In the genomic region with DNA sequence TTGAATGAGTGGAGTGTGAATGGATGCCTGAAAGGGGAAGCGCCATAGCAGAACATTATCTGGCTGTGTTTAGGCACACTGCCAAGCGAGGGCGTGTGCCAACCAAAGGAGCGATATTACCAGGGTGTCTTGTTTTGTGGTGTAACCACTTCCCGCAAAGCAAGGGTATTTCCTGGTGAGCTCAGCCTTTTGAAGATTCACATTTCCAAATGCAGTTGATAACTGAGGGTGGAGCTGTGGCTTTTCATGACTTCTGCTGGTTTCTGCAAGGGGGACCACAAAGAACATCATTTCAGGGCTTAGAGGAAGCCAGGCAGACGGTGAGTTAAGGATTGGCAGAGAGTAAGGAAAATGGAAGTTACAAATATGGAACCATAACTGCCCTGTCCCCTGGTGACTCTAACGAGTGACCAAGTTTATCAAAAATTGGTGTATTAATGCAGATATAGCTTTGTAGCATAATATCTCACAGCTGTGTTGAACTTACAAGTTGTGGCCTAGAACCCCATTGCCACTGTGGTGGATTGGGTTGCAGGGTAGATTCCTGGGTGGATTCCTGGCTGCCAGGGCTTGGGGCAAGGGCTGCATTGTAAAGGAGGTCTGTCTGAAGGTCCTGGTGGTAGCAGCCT, we compare ENCODE assay signal across 8 cellular contexts.
A peak's percentile ranks its signal among the peaks of the same experiment; 100 is the strongest.
DNase-seq lines count a peak whose midpoint lies in the region; ATAC-seq, FAIRE-seq and TF ChIP-seq lines count a peak whose summit lies in the region.

No MANE protein-coding gene starts in this region.

- H3K9me1 ChIP-seq in endothelial cell of umbilical vein (replicated peaks; ENCODE audit: control insufficient read depth, extremely low read depth, insufficient read depth, low read length): no peaks in the 10 kb centered on the region

- dilution Hi-C loops in endothelial cell of umbilical vein (cut with MboI; ENCODE audit: extremely low pct_ligation_motif_present, low sequenced_read_pairs): no loop called here

- H3K9me3 ChIP-seq in endothelial cell of umbilical vein (replicated peaks; ENCODE audit: control insufficient read depth, insufficient read depth, low read length): no peaks in the 10 kb centered on the region
- H3K9me3 ChIP-seq in psoas muscle: peaks cover 8% of the 10 kb centered on the region

- no peaks in the 10 kb centered on the region for H3K79me2 ChIP-seq in endothelial cell of umbilical vein (ENCODE audit: control insufficient read depth, insufficient read depth, low read length)

- peaks cover 7% of the 10 kb centered on the region for H3K4me1 ChIP-seq in endothelial cell of umbilical vein (ENCODE audit: control insufficient read depth, extremely low read depth, insufficient read depth, low read length)
- H3K4me1 ChIP-seq in psoas muscle: peaks cover 52% of the 10 kb centered on the region

- H3K36me3 Mint-ChIP-seq in activated CD8-positive, alpha-beta T cell treated with anti-CD3 and anti-CD28 coated beads, Interleukin-2, amount 10 ng/mL, durations not matched to agents 7 days and 5 days (ENCODE audit: low read depth): peaks cover 33% of the 10 kb centered on the region

- POLR2A ChIA-PET in activated CD8-positive, alpha-beta T cell treated with anti-CD3 and anti-CD28 coated beads, Interleukin-2, amount 10 ng/mL, durations not matched to agents 7 days and 5 days (lab: Charles Lee): interaction anchor here (0.6 to 2.5 kb wide), 5 partner anchors 19 to 198 kb away, joined by 3 to 21 read pairs (median 3); a partner anchor contains a TSS
- POLR2A ChIA-PET in endothelial cell of umbilical vein (lab: Charles Lee): no interaction called here

- no peak overlapping the region for H3K4me2 ChIP-seq in endothelial cell of umbilical vein (ENCODE audit: insufficient read depth, low read length)

- H3K4me3 ChIP-seq in endothelial cell of umbilical vein (replicated peaks in 1 of 3; ENCODE audit: insufficient read depth in 1 of 3, low read depth in 1 of 3, low read length in 3 of 3): no peak overlapping the region
- H3K4me3 ChIP-seq in psoas muscle: no peak overlapping the region

- DNase-seq in GF-D8 (lab: John Stamatoyannopoulos, UW) (peak; percentile 96), NCI-H748 (lab: John Stamatoyannopoulos, UW; ENCODE audit: unreplicated experiment) (peak; percentile 57), endothelial cell of umbilical vein (ENCODE audit: low read depth, low spot score) (peak; percentile 46), psoas muscle (peak; percentile 69 to 83)
- peak; percentile 92 for DNase-seq in activated CD8-positive, alpha-beta T cell treated with anti-CD3 and anti-CD28 coated beads, Interleukin-2, amount 10 ng/mL, durations not matched to agents 7 days and 5 days

- H3K36me3 ChIP-seq in endothelial cell of umbilical vein (ENCODE audit: control insufficient read depth in 2 of 2, extremely low read depth in 1 of 2, insufficient read depth in 2 of 2, low read length in 2 of 2) (no peaks in the 10 kb centered on the region), psoas muscle (ENCODE audit: insufficient read depth in 1 of 2, low read depth in 1 of 2) (no peaks in the 10 kb centered on the region)

- H3K4me3 Mint-ChIP-seq in activated CD8-positive, alpha-beta T cell treated with anti-CD3 and anti-CD28 coated beads, Interleukin-2, amount 10 ng/mL, durations not matched to agents 7 days and 5 days: peak overlapping the region; percentile 47

- H3K9me3 Mint-ChIP-seq in activated CD8-positive, alpha-beta T cell treated with anti-CD3 and anti-CD28 coated beads, Interleukin-2, amount 10 ng/mL, durations not matched to agents 7 days and 5 days (ENCODE audit: insufficient read depth): peaks cover 7% of the 10 kb centered on the region

- no peak for TF ChIP-seq POLR2A in endothelial cell of umbilical vein (IDR thresholded peaks at IDR 0.05; ENCODE audit: low read depth, low read length)

- ATAC-seq in HG02943 (IDR thresholded peaks at IDR 0.05; ENCODE audit: low read depth, unreplicated experiment) (peak; percentile 62), psoas muscle (peak; percentile 63 to 82 (median 78)), GM19455 (IDR thresholded peaks at IDR 0.05; ENCODE audit: unreplicated experiment) (no peak), HG03175 (IDR thresholded peaks at IDR 0.05; ENCODE audit: unreplicated experiment) (no peak)
- peak; percentile 79 for ATAC-seq in activated CD8-positive, alpha-beta T cell treated with anti-CD3 and anti-CD28 coated beads, Interleukin-2, amount 10 ng/mL, durations not matched to agents 7 days and 5 days

- H3K27ac ChIP-seq in endothelial cell of umbilical vein (ENCODE audit: insufficient read depth, low read depth, low read length) (no peak overlapping the region), psoas muscle (peak overlapping the region; percentile 82)

- peaks cover 48% of the 10 kb centered on the region for H3K27me3 Mint-ChIP-seq in activated CD8-positive, alpha-beta T cell treated with anti-CD3 and anti-CD28 coated beads, Interleukin-2, amount 10 ng/mL, durations not matched to agents 7 days and 5 days (ENCODE audit: low read depth)

- peak overlapping the region; percentile 78 for H3K27ac Mint-ChIP-seq in activated CD8-positive, alpha-beta T cell treated with anti-CD3 and anti-CD28 coated beads, Interleukin-2, amount 10 ng/mL, durations not matched to agents 7 days and 5 days

- no peaks in the 10 kb centered on the region for H4K20me1 ChIP-seq in endothelial cell of umbilical vein (replicated peaks; ENCODE audit: control insufficient read depth, extremely low read depth, insufficient read depth, low read length)

- 22 to 32% (median 29%) methylated on average over 7 of the region's 7 CpGs for WGBS in psoas muscle, 3 donors

- CTCF ChIA-PET in activated CD8-positive, alpha-beta T cell treated with anti-CD3 and anti-CD28 coated beads, Interleukin-2, amount 10 ng/mL, durations not matched to agents 7 days and 5 days (lab: Charles Lee): interaction anchor here (0.7 to 2.9 kb wide), 21 partner anchors 14 to 215 kb away, joined by 3 to 29 read pairs (median 5); no protein-coding TSS in a partner anchor
- CTCF ChIA-PET in endothelial cell of umbilical vein (lab: Charles Lee): interaction anchor here (0.7 to 1.6 kb wide), 9 partner anchors 17 to 281 kb away, joined by 3 to 7 read pairs (median 4); a partner anchor contains a TSS

- H3K9ac ChIP-seq in endothelial cell of umbilical vein (replicated peaks; ENCODE audit: extremely low read depth, insufficient read depth, low read length): no peak overlapping the region

- intact Hi-C loops in endothelial cell of umbilical vein (cut with micrococcal nuclease) (no loop called here), psoas muscle (cut with DNase I) (loop anchor here (2.0 to 5.0 kb wide), 3 partner anchors 35 to 121 kb away; no protein-coding TSS in a partner anchor)

- TF ChIP-seq CTCF in endothelial cell of umbilical vein (IDR thresholded peaks at IDR 0.05; ENCODE audit: extremely low read depth in 1 of 2, insufficient read depth in 1 of 2, low read depth in 1 of 2, low read length in 2 of 2) (no peak), psoas muscle (IDR thresholded peaks at IDR 0.05) (no peak)

- H3K4me1 Mint-ChIP-seq in activated CD8-positive, alpha-beta T cell treated with anti-CD3 and anti-CD28 coated beads, Interleukin-2, amount 10 ng/mL, durations not matched to agents 7 days and 5 days (ENCODE audit: low read depth): peaks cover 51% of the 10 kb centered on the region

- no peak overlapping the region for H2AFZ ChIP-seq in endothelial cell of umbilical vein (ENCODE audit: low read depth, low read length)

- peak; percentile 33 for FAIRE-seq in endothelial cell of umbilical vein (lab: Jason Lieb, UNC)

- H3K27me3 ChIP-seq in endothelial cell of umbilical vein (ENCODE audit: control insufficient read depth in 2 of 2, insufficient read depth in 2 of 2, low read length in 2 of 2) (no peaks in the 10 kb centered on the region), psoas muscle (ENCODE audit: insufficient read depth in 3 of 3, low read length in 2 of 3) (no peaks in the 10 kb centered on the region)

- BruUV-seq in endothelial cell of umbilical vein (replicated peaks; lab: Mats Ljungman, UMichigan): no TSS peak

TF ChIP-seq in endothelial cell of umbilical vein, 7 proteins besides CTCF, POLR2A, EP300 and RAD21:
- TF ChIP-seq, protein P1, sequence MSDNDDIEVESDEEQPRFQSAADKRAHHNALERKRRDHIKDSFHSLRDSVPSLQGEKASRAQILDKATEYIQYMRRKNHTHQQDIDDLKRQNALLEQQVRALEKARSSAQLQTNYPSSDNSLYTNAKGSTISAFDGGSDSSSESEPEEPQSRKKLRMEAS (IDR thresholded peaks at IDR 0.05; ENCODE audit: insufficient read depth, insufficient read length): no peak
- no peak for TF ChIP-seq GATA2 (IDR thresholded peaks at IDR 0.05; ENCODE audit: insufficient read depth, insufficient read length, low read depth, low read length)
- peak; percentile 43 for TF ChIP-seq POLR2AphosphoS5 (IDR thresholded peaks at IDR 0.05; ENCODE audit: insufficient read depth, low read depth, low read length)

Comparison
In these comparisons a context has a peak if more than half of its experiments do, and no peak if none do; other contexts are left out.
1. DNase-seq: peak in every context shown above with its lines; median percentile 96 in GF-D8; 92 in activated CD8-positive, alpha-beta T cell treated with anti-CD3 and anti-CD28 coated beads, Interleukin-2, amount 10 ng/mL, durations not matched to agents 7 days and 5 days; 76 in psoas muscle; 57 in NCI-H748; 46 in endothelial cell of umbilical vein.
2. ATAC-seq: peak in HG02943 (single experiment), activated CD8-positive, alpha-beta T cell treated with anti-CD3 and anti-CD28 coated beads, Interleukin-2, amount 10 ng/mL, durations not matched to agents 7 days and 5 days (single experiment) and psoas muscle (4 of 4); none in GM19455 (single experiment) and HG03175 (single experiment).